ENCODE assay signal across 8 cellular contexts in genomic region chr19:9914315-9915207, GRCh38. TPM values are rescaled to one million over a fixed set of nuclear protein-coding genes. Genes with fewer than 3 reads are reported as not detected.
A peak's percentile ranks its signal among the peaks of the same experiment; 100 is the strongest.
DNase-seq lines count a peak whose midpoint lies in the region; ATAC-seq, FAIRE-seq and TF ChIP-seq lines count a peak whose summit lies in the region.

No MANE protein-coding gene starts in this region.

- ATAC-seq in left ventricle myocardium superior (peak; percentile 83), GM18873 (IDR thresholded peaks at IDR 0.05; ENCODE audit: low FRiP score, unreplicated experiment) (no peak)

- no peak for FAIRE-seq in urothelium cell line (lab: Jason Lieb, UNC)

- H3K4me3 ChIP-seq in GM12865 (ENCODE audit: low read depth, low read length): peak overlapping the region; percentile 3

- intact Hi-C loops in left ventricle myocardium superior (cut with micrococcal nuclease): no loop called here

- DNase-seq in GM12865 (ENCODE audit: low read depth): peak; percentile 74
- peak; percentile 88 for DNase-seq in LoVo (ENCODE audit: low spot score)
- DNase-seq in T follicular helper cell (ENCODE audit: low read depth): peak; percentile 67
- DNase-seq in activated naive CD8-positive, alpha-beta T cell treated with anti-CD3 and anti-CD28 coated beads, Interleukin-2, amount 50 U/mL, for 16 hours (ENCODE audit: low read depth, low spot score): peak; percentile 65
- DNase-seq in left ventricle myocardium superior: peak; percentile 80
- peak; percentile 33 for DNase-seq in renal cortical epithelial cell (ENCODE audit: low read depth)
- peak; percentile 89 for DNase-seq in urothelium cell line (ENCODE audit: low spot score)

- peak; percentile 52 for TF ChIP-seq CTCF in GM12865 (IDR thresholded peaks at IDR 0.05; ENCODE audit: insufficient read depth, low read depth, low read length, missing control alignments)

RNA-seq across cellular contexts. Expression of gene OLFM2, which starts 21.8 kb away (rescaled TPM):
- total RNA-seq in left ventricle myocardium superior: 1.8 TPM
- total RNA-seq in renal cortical epithelial cell: 0.87 and 4.9 TPM in 2 replicates

Comparison
In these comparisons a context has a peak if more than half of its experiments do, and no peak if none do; other contexts are left out.
1. DNase-seq: peak in every context shown above with its lines; median percentile 89 in urothelium cell line; 88 in LoVo; 80 in left ventricle myocardium superior; 74 in GM12865; 67 in T follicular helper cell; 65 in activated naive CD8-positive, alpha-beta T cell treated with anti-CD3 and anti-CD28 coated beads, Interleukin-2, amount 50 U/mL, for 16 hours; 33 in renal cortical epithelial cell.